28 cellular contexts compared by ENCODE assay signal in genomic region chr2:66717491-66717890, GRCh38.
A peak's percentile ranks its signal among the peaks of the same experiment; 100 is the strongest.
DNase-seq lines count a peak whose midpoint lies in the region; ATAC-seq, FAIRE-seq and TF ChIP-seq lines count a peak whose summit lies in the region.
"Had no signal": no experiment of that assay in that cellular context is flagged by ENCODE, and none has a peak within 500 bp of the region (broad histone marks: within the 10 kb centered on the region; RNA-seq: fewer than 3 reads in every experiment).

No MANE protein-coding gene starts in this region.

- H4K20me1 ChIP-seq in H1 (replicated peaks in 1 of 2; ENCODE audit: control insufficient read depth in 1 of 2, insufficient read depth in 2 of 2, low read length in 2 of 2): no peaks in the 10 kb centered on the region

- no peak overlapping the region for H3K4me3 ChIP-seq in H1 (ENCODE audit: extremely low read depth in 1 of 4, insufficient read depth in 2 of 4, low read depth in 3 of 4, low read length in 4 of 4)
- no peak overlapping the region for H3K4me3 ChIP-seq in neuronal stem cell (ENCODE audit: low read length in 2 of 2)
- no peak overlapping the region for H3K4me3 ChIP-seq in SJCRH30
- H3K4me3 ChIP-seq: cardiac muscle cell, esophagus muscularis mucosa, GM23338, right lobe of liver had no signal

- TF ChIP-seq CTCF in H1 (IDR thresholded peaks at IDR 0.05; ENCODE audit: control extremely low read depth in 1 of 3, insufficient read depth in 1 of 3, low read depth in 1 of 3, low read length in 3 of 3): no peak

- no peak for TF ChIP-seq EP300 in H1 (IDR thresholded peaks at IDR 0.05; ENCODE audit: borderline replicate concordance in 1 of 2, low read depth in 2 of 2, low read length in 2 of 2)

- no peaks in the 10 kb centered on the region for H3K23me2 ChIP-seq in H1 (ENCODE audit: low read depth, low read length)

- H4K8ac ChIP-seq in H1 (ENCODE audit: extremely low read depth, insufficient read depth, low read length): no peak overlapping the region
- no peak overlapping the region for H4K8ac ChIP-seq in neuronal stem cell (ENCODE audit: low read depth, low read length)

- H2BK5ac ChIP-seq in H1 (ENCODE audit: low read depth, low read length) (no peak overlapping the region), neuronal stem cell (ENCODE audit: low read length) (no peak overlapping the region)

- no peak overlapping the region for H2BK120ac ChIP-seq in H1 (replicated peaks; ENCODE audit: low read depth, low read length)
- no peak overlapping the region for H2BK120ac ChIP-seq in neuronal stem cell (ENCODE audit: low read depth, low read length)

- H4K5ac ChIP-seq in H1 (ENCODE audit: insufficient read length, low read depth, low read length): no peak overlapping the region

- H2BK12ac ChIP-seq in H1 (ENCODE audit: low read depth, low read length) (no peak overlapping the region), neuronal stem cell (ENCODE audit: low read length) (no peak overlapping the region)

- H3K36me3 ChIP-seq in H1 (ENCODE audit: control insufficient read depth in 2 of 4, insufficient read depth in 4 of 4, low read length in 3 of 4) (no peaks in the 10 kb centered on the region), neuronal stem cell (replicated peaks in 1 of 2; ENCODE audit: control insufficient read depth in 2 of 2, insufficient read depth in 2 of 2, low read length in 2 of 2) (no peaks in the 10 kb centered on the region), SJCRH30 (no peaks in the 10 kb centered on the region)
- H3K36me3 ChIP-seq: cardiac muscle cell, esophagus muscularis mucosa, neutrophil, right lobe of liver had no signal

- POLR2A ChIA-PET in H1 (lab: Charles Lee; ENCODE audit: partially characterized antibody): no interaction called here

- FAIRE-seq in H1 (lab: Jason Lieb, UNC): no peak

- CTCF ChIA-PET in H1 (lab: Charles Lee; ENCODE audit: partially characterized antibody): interaction anchor here (0.6 to 0.7 kb wide), 2 partner anchors 622 to 933 kb away, joined by 3 to 4 read pairs; no protein-coding TSS in a partner anchor

- H3K9me3 ChIP-seq in H1 (ENCODE audit: insufficient read depth in 2 of 2, low read depth in 1 of 2, low read length in 1 of 2) (no peaks in the 10 kb centered on the region), neuronal stem cell (replicated peaks in 1 of 2; ENCODE audit: control insufficient read depth in 2 of 2, insufficient read depth in 1 of 2, low read depth in 1 of 2, low read length in 2 of 2) (no peaks in the 10 kb centered on the region), SJCRH30 (replicated peaks) (no peaks in the 10 kb centered on the region; the same call in 1 of the 2 replicates)
- H3K9me3 ChIP-seq: Caco-2, esophagus muscularis mucosa, neutrophil, right lobe of liver had no signal

- H3K4me2 ChIP-seq in H1 (ENCODE audit: insufficient read depth in 1 of 2, low read depth in 2 of 2, low read length in 2 of 2) (no peak overlapping the region), neuronal stem cell (ENCODE audit: insufficient read depth, low read length, poor library complexity, severe bottlenecking) (no peak overlapping the region)
- H3K4me2 ChIP-seq: GM23338 had no signal

- no peak for ATAC-seq in HG02798 (IDR thresholded peaks at IDR 0.05; ENCODE audit: poor library complexity, unreplicated experiment)
- ATAC-seq: left lobe of liver; right lobe of liver; stimulated activated effector memory CD8-positive, alpha-beta T cell treated with anti-CD3 and anti-CD28 coated beads, Interleukin-12 subunit alpha, Interleukin-12 subunit beta, amount 100 ng/mL, for 72 hours had no signal

- H3K4ac ChIP-seq in H1 (replicated peaks; ENCODE audit: insufficient read length, low read depth, low read length): no peak overlapping the region
- no peak overlapping the region for H3K4ac ChIP-seq in neuronal stem cell (ENCODE audit: low read length)

- no peak for TF ChIP-seq POLR2A in H1 (IDR thresholded peaks at IDR 0.05; ENCODE audit: control extremely low read depth in 1 of 2, low read depth in 2 of 2, low read length in 2 of 2)

- H3K79me1 ChIP-seq in H1 (ENCODE audit: low read depth, low read length) (no peaks in the 10 kb centered on the region), neuronal stem cell (ENCODE audit: low read depth, low read length) (no peaks in the 10 kb centered on the region)

- H2AK5ac ChIP-seq in H1 (ENCODE audit: low read depth, low read length): no peak overlapping the region
- H2AK5ac ChIP-seq in neuronal stem cell (ENCODE audit: low read depth, low read length): no peak overlapping the region

- H3K56ac ChIP-seq in H1 (replicated peaks; ENCODE audit: insufficient read length, low read depth, low read length): no peak overlapping the region

- no peak overlapping the region for H3K23ac ChIP-seq in H1 (ENCODE audit: insufficient read length)
- H3K23ac ChIP-seq in neuronal stem cell (ENCODE audit: low read depth, low read length, poor library complexity): no peak overlapping the region

- no peaks in the 10 kb centered on the region; a peak in 3 of 7 replicates for H3K4me1 ChIP-seq in H1 (replicated peaks in 1 of 4; ENCODE audit: control insufficient read depth in 3 of 4, insufficient read depth in 4 of 4, low read length in 3 of 4)
- H3K4me1 ChIP-seq in neuronal stem cell (ENCODE audit: control insufficient read depth in 2 of 2, insufficient read depth in 1 of 2, low read depth in 1 of 2, low read length in 2 of 2): peaks cover 5 to 19% of the 10 kb centered on the region in 2 donors
- H3K4me1 ChIP-seq in SJCRH30: no peaks in the 10 kb centered on the region
- H3K4me1 ChIP-seq: Caco-2, esophagus muscularis mucosa, right lobe of liver had no signal

- peak overlapping the region; percentile 79; the same call in 1 of the 2 replicates for H2AFZ ChIP-seq in H1 (ENCODE audit: low read length)
- H2AFZ ChIP-seq in neuronal stem cell (ENCODE audit: low read length): peak overlapping the region; percentile 54

- WGBS in H1 (ENCODE audit: extremely low coverage in 1 of 2, insufficient coverage in 1 of 2, insufficient read length in 1 of 2, insufficient replicate concordance in 2 of 2, low coverage in 1 of 2, low lambda C conversion rate in 2 of 2, missing lambda C conversion rate in 1 of 2), 2 experiments: 91% methylated on average over 4 of the region's 4 CpGs; no CpG with 5 or more reads in 1 of the 2 experiments
- WGBS in neuronal stem cell (ENCODE audit: extremely low coverage in 2 of 2, insufficient read length in 2 of 2, insufficient replicate concordance in 1 of 2), 2 donors: no CpG with 5 or more reads among the region's 4 CpGs

- no peak overlapping the region for H2BK15ac ChIP-seq in H1 (ENCODE audit: low read length)
- no peak overlapping the region for H2BK15ac ChIP-seq in neuronal stem cell (ENCODE audit: low read length)

- H4K91ac ChIP-seq in H1 (replicated peaks; ENCODE audit: insufficient read length, low read length) (no peak overlapping the region), neuronal stem cell (ENCODE audit: low read depth, low read length, poor library complexity) (no peak overlapping the region)

- H3K27ac ChIP-seq in H1 (ENCODE audit: low read depth, low read length) (no peak overlapping the region; the same call in 1 of the 2 replicates), neuronal stem cell (replicated peaks; ENCODE audit: low read length) (no peak overlapping the region), SJCRH30 (no peak overlapping the region)
- H3K27ac ChIP-seq: C4-2B, cardiac muscle cell, esophagus muscularis mucosa, neutrophil, right lobe of liver, VCaP had no signal

- no peak for TF ChIP-seq RAD21 in H1 (IDR thresholded peaks at IDR 0.05 in 1 of 2, conservative IDR thresholded peaks at IDR 0.05 in 1 of 2; ENCODE audit: low read depth in 2 of 2, low read length in 2 of 2)

- H3K18ac ChIP-seq in H1 (ENCODE audit: extremely low read depth, low read length) (no peak overlapping the region), neuronal stem cell (ENCODE audit: low read length) (no peak overlapping the region)

- H3K27me3 ChIP-seq in H1 (replicated peaks in 1 of 4; ENCODE audit: control insufficient read depth in 3 of 4, extremely low read depth in 1 of 4, insufficient read depth in 3 of 4, low read length in 3 of 4) (no peaks in the 10 kb centered on the region), neuronal stem cell (ENCODE audit: control insufficient read depth in 3 of 3, insufficient read depth in 3 of 3, low read depth in 1 of 3, low read length in 3 of 3) (no peaks in the 10 kb centered on the region), SJCRH30 (no peaks in the 10 kb centered on the region)
- H3K27me3 ChIP-seq: cardiac muscle cell, esophagus muscularis mucosa, neutrophil, right lobe of liver had no signal

- no peak overlapping the region; the same call in 1 of the 2 replicates for H2BK20ac ChIP-seq in H1 (ENCODE audit: low read length)

- H3K79me2 ChIP-seq in H1 (ENCODE audit: control insufficient read depth in 1 of 2, insufficient read depth in 2 of 2, low read length in 2 of 2): no peaks in the 10 kb centered on the region

- H3K9ac ChIP-seq in H1 (replicated peaks in 1 of 4; ENCODE audit: extremely low read depth in 1 of 4, low read depth in 3 of 4, low read length in 3 of 4) (no peak overlapping the region), neuronal stem cell (ENCODE audit: low read depth, low read length, poor library complexity) (no peak overlapping the region)

- DNase-seq in HCEC 1CT (peak; percentile 40), NCI-H446 (lab: John Stamatoyannopoulos, UW) (peak; percentile 17 to 59), H1 (ENCODE audit: low read depth in 1 of 2, low spot score in 2 of 2) (no peak), neuronal stem cell (ENCODE audit: low spot score) (no peak), NCI-H2081 treated with DMSO at 0.1 percent for 48 hours (lab: John Stamatoyannopoulos, UW) (no peak), SJCRH30 (no peak)
- DNase-seq: activated naive CD4-positive, alpha-beta T cell treated with anti-CD3 and anti-CD28 coated beads, Interleukin-2, amount 50 U/mL, for 16 hours; amniotic stem cell; Caco-2; DMS79 treated with DMSO at 0.1 percent for 48 hours; NCI-H1105; NCI-H2029 treated with DMSO at 0.1 percent for 48 hours; NK-92 treated with Interleukin-12 subunit alpha and Interleukin-12 subunit beta, amount 100 ng/mL, for 24 hours; right lobe of liver; Right ventricle myocardium superior; stimulated activated CD4-positive, alpha-beta T cell treated with anti-CD3 and anti-CD28 coated beads, Interleukin-12 subunit alpha, Interleukin-12 subunit beta, amount 100 ng/mL, for 4 hours; stimulated activated CD4-positive, alpha-beta T cell treated with anti-CD3 and anti-CD28 coated beads, Interleukin-4, amount 100 ng/mL, for 24 hours; substantia nigra; T-helper 9 cell had no signal

- peak overlapping the region; percentile 23 for H3K14ac ChIP-seq in H1 (ENCODE audit: insufficient read length)
- no peak overlapping the region for H3K14ac ChIP-seq in neuronal stem cell (ENCODE audit: low read length)

TF ChIP-seq in H1, 55 proteins besides CTCF, POLR2A, EP300 and RAD21 (continues in another document):
- no peak for TF ChIP-seq ASH2L (IDR thresholded peaks at IDR 0.05; ENCODE audit: low read length)
- no peak for TF ChIP-seq MAX (IDR thresholded peaks at IDR 0.05)
- no peak for TF ChIP-seq SIN3A (conservative IDR thresholded peaks at IDR 0.05 in 1 of 2, IDR thresholded peaks at IDR 0.05 in 1 of 2; ENCODE audit: low read depth in 1 of 2, low read length in 2 of 2)
- no peak for TF ChIP-seq POLR2AphosphoS5 (IDR thresholded peaks at IDR 0.05; ENCODE audit: low read depth, low read length)

Comparison
In these comparisons a context has a peak if more than half of its experiments do, and no peak if none do; other contexts are left out.
1. DNase-seq: peak in HCEC 1CT (single experiment) and NCI-H446 (2 of 2); none in H1 (0 of 2), neuronal stem cell (single experiment), NCI-H2081 treated with DMSO at 0.1 percent for 48 hours (single experiment) and SJCRH30 (0 of 2).